9 cellular contexts compared by ENCODE assay signal in the genomic region with DNA sequence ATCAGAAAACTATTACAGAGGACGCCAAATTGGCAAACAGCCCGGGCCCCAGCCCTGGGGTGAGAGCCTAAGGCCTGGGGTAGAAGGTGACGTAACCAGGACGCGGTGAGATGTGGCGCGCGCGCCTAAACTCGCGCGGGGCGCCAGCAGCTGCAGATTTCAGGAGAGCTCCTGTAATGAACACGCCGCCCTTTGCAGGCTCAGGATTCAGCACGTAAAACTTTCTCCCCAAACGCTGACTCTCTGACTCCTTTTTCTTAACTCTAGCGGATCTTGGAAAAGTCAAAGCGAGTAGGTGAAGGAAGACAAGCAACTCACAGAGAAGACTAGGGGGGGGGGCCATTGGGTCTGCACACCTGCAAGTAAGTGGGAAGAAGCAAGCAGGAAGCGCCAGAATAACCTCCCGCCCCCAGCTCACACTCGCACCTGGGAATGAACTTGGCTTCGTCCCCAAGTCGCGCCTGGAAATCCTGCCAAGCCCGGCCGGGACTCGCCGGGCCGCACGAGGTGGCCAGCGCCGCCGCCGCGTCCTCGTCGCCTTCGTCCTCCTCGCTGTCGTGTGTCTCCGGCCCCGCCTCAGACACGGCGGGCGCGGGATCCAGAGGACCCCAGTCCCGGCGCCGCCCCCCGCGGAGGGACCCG. TPM values are rescaled to one million over a fixed set of nuclear protein-coding genes. Genes with fewer than 3 reads are reported as not detected.
DNase-seq lines count a peak whose midpoint lies in the region; ATAC-seq lines count a peak whose summit lies in the region.
"Had no signal": no experiment of that assay in that cellular context is flagged by ENCODE, and none has a peak within 500 bp of the region (broad histone marks: within the 10 kb centered on the region; RNA-seq: fewer than 3 reads in every experiment).

No MANE protein-coding gene starts in this region.

- H3K4me3 ChIP-seq in HUES48 (ENCODE audit: low read depth, low read length) (peak overlapping the region; percentile 65), SJSA1 (peak overlapping the region; percentile 27), iPS-15b (ENCODE audit: low read depth, low read length) (peak overlapping the region; percentile 59), subcutaneous abdominal adipose tissue (ENCODE audit: low read depth in 1 of 5, low read length in 5 of 5) (peak overlapping the region in 4 of 5 donors; percentile 17 to 49 (median 30)), HAP-1 (no peak overlapping the region)

- ATAC-seq in GM21717 (IDR thresholded peaks at IDR 0.05; ENCODE audit: unreplicated experiment): no peak

- H3K4me1 ChIP-seq in HUES48 (ENCODE audit: control insufficient read depth, insufficient read depth, low read length): peaks cover 11% of the 10 kb centered on the region
- H3K4me1 ChIP-seq in SJSA1 (replicated peaks): peaks cover 16% of the 10 kb centered on the region
- H3K4me1 ChIP-seq in iPS-15b (ENCODE audit: control insufficient read depth, insufficient read depth, low read length): no peaks in the 10 kb centered on the region
- peaks cover 0 to 16% (median 13%) of the 10 kb centered on the region in 5 donors for H3K4me1 ChIP-seq in subcutaneous abdominal adipose tissue (ENCODE audit: control insufficient read depth in 5 of 5, insufficient read depth in 5 of 5, low read length in 5 of 5)
- no peaks in the 10 kb centered on the region for H3K4me1 ChIP-seq in HAP-1

- no peaks in the 10 kb centered on the region for H3K9me3 ChIP-seq in HUES48 (ENCODE audit: control insufficient read depth, insufficient read depth, low read length)
- H3K9me3 ChIP-seq in SJSA1 (replicated peaks): peaks cover 5% of the 10 kb centered on the region
- H3K9me3 ChIP-seq in iPS-15b (ENCODE audit: control insufficient read depth, insufficient read depth, low read length): no peaks in the 10 kb centered on the region
- H3K9me3 ChIP-seq in subcutaneous abdominal adipose tissue (ENCODE audit: control insufficient read depth in 5 of 5, low read length in 5 of 5): no peaks in the 10 kb centered on the region
- no peaks in the 10 kb centered on the region for H3K9me3 ChIP-seq in HAP-1

- DNase-seq in SJSA1 (ENCODE audit: low read depth in 1 of 2, low spot score in 2 of 2): peak in 1 of 2 experiments; percentile 22
- no peak for DNase-seq in NCI-H1436 (lab: John Stamatoyannopoulos, UW)
- DNase-seq in HAP-1 (ENCODE audit: low spot score in 2 of 2): no peak
- no peak for DNase-seq in hypothalamus (lab: John Stamatoyannopoulos, UW)

- H3K9ac ChIP-seq in HUES48 (ENCODE audit: low read depth, low read length) (peak overlapping the region; percentile 42; the same call in 1 of the 2 replicates), iPS-15b (ENCODE audit: low read depth, low read length) (no peak overlapping the region), subcutaneous abdominal adipose tissue (ENCODE audit: low read length in 5 of 5) (no peak overlapping the region)
- H3K9ac ChIP-seq: KMS-11 had no signal

- in situ Hi-C loops in HAP-1 (cut with MboI; ENCODE audit: low sequenced_read_pairs): no loop called here

- H3K27ac ChIP-seq in HUES48 (ENCODE audit: low read depth, low read length): no peak overlapping the region
- no peak overlapping the region for H3K27ac ChIP-seq in SJSA1
- H3K27ac ChIP-seq in subcutaneous abdominal adipose tissue (ENCODE audit: low read depth, low read length): no peak overlapping the region
- H3K27ac ChIP-seq: KMS-11 had no signal

- H3K27me3 ChIP-seq in HUES48 (ENCODE audit: control insufficient read depth, insufficient read depth, low read length) (peaks cover 60% of the 10 kb centered on the region), SJSA1 (replicated peaks) (peaks cover 37% of the 10 kb centered on the region), iPS-15b (ENCODE audit: control insufficient read depth, insufficient read depth, low read length) (peaks cover 65% of the 10 kb centered on the region), subcutaneous abdominal adipose tissue (ENCODE audit: control insufficient read depth in 5 of 5, insufficient read depth in 4 of 5, low read length in 5 of 5) (peaks cover 18 to 34% (median 28%) of the 10 kb centered on the region in 5 donors), HAP-1 (ENCODE audit: low read depth) (peaks cover 8% of the 10 kb centered on the region)

- H3K36me3 ChIP-seq in HUES48 (ENCODE audit: control insufficient read depth, insufficient read depth, low read length) (no peaks in the 10 kb centered on the region), SJSA1 (no peaks in the 10 kb centered on the region), iPS-15b (ENCODE audit: control insufficient read depth, insufficient read depth, low read length) (no peaks in the 10 kb centered on the region), subcutaneous abdominal adipose tissue (ENCODE audit: control insufficient read depth in 5 of 5, insufficient read depth in 5 of 5, low read length in 5 of 5) (no peaks in the 10 kb centered on the region), HAP-1 (replicated peaks) (no peaks in the 10 kb centered on the region)

RNA-seq across cellular contexts. Expression of a gene that starts 0.8 kb away (rescaled TPM):
- total RNA-seq in SJSA1 (2014; rRNA removed; shearing (Covaris generic)): 0.16 TPM in 1 of 2 replicates, not detected in the other
